16 cellular contexts compared by ENCODE assay signal in genomic region chr3:61110576-61110975, GRCh38.
DNase-seq lines count a peak whose midpoint lies in the region; ATAC-seq lines count a peak whose summit lies in the region.
"Had no signal": no experiment of that assay in that cellular context is flagged by ENCODE, and none has a peak within 500 bp of the region (broad histone marks: within the 10 kb centered on the region; RNA-seq: fewer than 3 reads in every experiment).

No MANE protein-coding gene starts in this region.

- H3K27ac Mint-ChIP-seq in stimulated activated naive CD8-positive, alpha-beta T cell treated with anti-CD3 and anti-CD28 coated beads, Interleukin-15, amount 100 ng/mL, for 72 hours: no peak overlapping the region
- H3K27ac Mint-ChIP-seq: activated CD4-positive, alpha-beta memory T cell treated with anti-CD3 and anti-CD28 coated beads, Interleukin-2, amount 10 ng/mL, durations not matched to agents 7 days and 5 days; CD8-positive, alpha-beta T cell had no signal

- no peak overlapping the region for H3K4me3 Mint-ChIP-seq in stimulated activated naive CD8-positive, alpha-beta T cell treated with anti-CD3 and anti-CD28 coated beads, Interleukin-15, amount 100 ng/mL, for 72 hours
- H3K4me3 Mint-ChIP-seq: activated CD4-positive, alpha-beta memory T cell treated with anti-CD3 and anti-CD28 coated beads, Interleukin-2, amount 10 ng/mL, durations not matched to agents 7 days and 5 days; CD8-positive, alpha-beta T cell had no signal

- H3K9me3 Mint-ChIP-seq in stimulated activated naive CD8-positive, alpha-beta T cell treated with anti-CD3 and anti-CD28 coated beads, Interleukin-15, amount 100 ng/mL, for 72 hours: peaks cover 0 to 5% of the 10 kb centered on the region in 2 donors
- H3K9me3 Mint-ChIP-seq: CD8-positive, alpha-beta T cell had no signal

- peaks cover 4% of the 10 kb centered on the region for H3K4me1 Mint-ChIP-seq in stimulated activated naive CD8-positive, alpha-beta T cell treated with anti-CD3 and anti-CD28 coated beads, Interleukin-15, amount 100 ng/mL, for 72 hours

- peak; percentile 57 for ATAC-seq in stimulated activated naive CD8-positive, alpha-beta T cell treated with anti-CD3 and anti-CD28 coated beads, Interleukin-15, amount 100 ng/mL, for 72 hours
- ATAC-seq in stimulated activated naive CD8-positive, alpha-beta T cell treated with anti-CD3 and anti-CD28 coated beads, Interleukin-15, Interleukin-2, amounts not matched to agents 100 U/mL and 50 U/mL, for 24 hours: no peak
- ATAC-seq in GM21786 (IDR thresholded peaks at IDR 0.05; ENCODE audit: unreplicated experiment) (peak; percentile 64), HG03558 (IDR thresholded peaks at IDR 0.05; ENCODE audit: extremely low read depth, unreplicated experiment) (peak; percentile 33), HG03460 (IDR thresholded peaks at IDR 0.05; ENCODE audit: unreplicated experiment) (no peak)
- ATAC-seq: CD8-positive, alpha-beta T cell; left cardiac atrium; Panc1 had no signal

- no peaks in the 10 kb centered on the region for H3K27me3 Mint-ChIP-seq in stimulated activated naive CD8-positive, alpha-beta T cell treated with anti-CD3 and anti-CD28 coated beads, Interleukin-15, amount 100 ng/mL, for 72 hours
- H3K27me3 Mint-ChIP-seq: activated CD4-positive, alpha-beta memory T cell treated with anti-CD3 and anti-CD28 coated beads, Interleukin-2, amount 10 ng/mL, durations not matched to agents 7 days and 5 days had no signal

- no peak for DNase-seq in stimulated activated naive CD8-positive, alpha-beta T cell treated with anti-CD3 and anti-CD28 coated beads, Interleukin-15, amount 100 ng/mL, for 72 hours
- no peak for DNase-seq in stimulated activated naive CD8-positive, alpha-beta T cell treated with anti-CD3 and anti-CD28 coated beads, Interleukin-15, Interleukin-2, amounts not matched to agents 100 U/mL and 50 U/mL, for 24 hours
- DNase-seq in DMS53 (lab: John Stamatoyannopoulos, UW): no peak
- no peak for DNase-seq in ACHN
- no peak for DNase-seq in A172 (ENCODE audit: low spot score)
- DNase-seq: activated CD4-positive, alpha-beta memory T cell treated with anti-CD3 and anti-CD28 coated beads, Interleukin-2, amount 10 ng/mL, durations not matched to agents 7 days and 5 days; CD8-positive, alpha-beta T cell; DND-41; left cardiac atrium; NCI-H1048; NCI-H774; stimulated activated CD4-positive, alpha-beta T cell treated with anti-CD3 and anti-CD28 coated beads, Interleukin-2, amount 100 ng/mL, for 48 hours had no signal

- in situ Hi-C loops in ACHN (cut with HindIII; ENCODE audit: low pct_ligation_motif_present, low pct_unique_long_range_greater_than_20kb, low sequenced_read_pairs): no loop called here

Comparison
In these comparisons a context has a peak if more than half of its experiments do, and no peak if none do; other contexts are left out.
1. ATAC-seq: peak in stimulated activated naive CD8-positive, alpha-beta T cell treated with anti-CD3 and anti-CD28 coated beads, Interleukin-15, amount 100 ng/mL, for 72 hours (single experiment), GM21786 (single experiment) and HG03558 (single experiment); none in stimulated activated naive CD8-positive, alpha-beta T cell treated with anti-CD3 and anti-CD28 coated beads, Interleukin-15, Interleukin-2, amounts not matched to agents 100 U/mL and 50 U/mL, for 24 hours (single experiment) and HG03460 (single experiment).